1 cellular context compared by ENCODE assay signal in genomic region chr3:40382617-40382979, GRCh38.
TF ChIP-seq lines count a peak whose summit lies in the region.

No MANE protein-coding gene starts in this region.

TF ChIP-seq in HepG2, 621 proteins besides CTCF, POLR2A, EP300 and RAD21 (continued from another document):
- TF ChIP-seq ZNF720 (CRISPR knock-in tag; IDR thresholded peaks at IDR 0.05) = no peak
- TF ChIP-seq GMEB1 (CRISPR knock-in tag; IDR thresholded peaks at IDR 0.05; ENCODE audit: borderline replicate concordance) = no peak
- TF ChIP-seq ZNF839 (CRISPR knock-in tag; IDR thresholded peaks at IDR 0.05; ENCODE audit: borderline replicate concordance) = no peak
- TF ChIP-seq ZSCAN20 (CRISPR knock-in tag; IDR thresholded peaks at IDR 0.05; ENCODE audit: borderline replicate concordance) = no peak
- TF ChIP-seq MZF1 (CRISPR knock-in tag; IDR thresholded peaks at IDR 0.05; ENCODE audit: borderline replicate concordance) = no peak
- TF ChIP-seq, protein P1, sequence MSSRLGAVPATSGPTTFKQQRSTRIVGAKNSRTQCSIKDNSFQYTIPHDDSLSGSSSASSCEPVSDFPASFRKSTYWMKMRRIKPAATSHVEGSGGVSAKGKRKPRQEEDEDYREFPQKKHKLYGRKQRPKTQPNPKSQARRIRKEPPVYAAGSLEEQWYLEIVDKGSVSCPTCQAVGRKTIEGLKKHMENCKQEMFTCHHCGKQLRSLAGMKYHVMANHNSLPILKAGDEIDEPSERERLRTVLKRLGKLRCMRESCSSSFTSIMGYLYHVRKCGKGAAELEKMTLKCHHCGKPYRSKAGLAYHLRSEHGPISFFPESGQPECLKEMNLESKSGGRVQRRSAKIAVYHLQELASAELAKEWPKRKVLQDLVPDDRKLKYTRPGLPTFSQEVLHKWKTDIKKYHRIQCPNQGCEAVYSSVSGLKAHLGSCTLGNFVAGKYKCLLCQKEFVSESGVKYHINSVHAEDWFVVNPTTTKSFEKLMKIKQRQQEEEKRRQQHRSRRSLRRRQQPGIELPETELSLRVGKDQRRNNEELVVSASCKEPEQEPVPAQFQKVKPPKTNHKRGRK (CRISPR knock-in tag; IDR thresholded peaks at IDR 0.05) = no peak
- no peak for TF ChIP-seq ARNT (IDR thresholded peaks at IDR 0.05)
- TF ChIP-seq ZBTB21 (CRISPR knock-in tag; IDR thresholded peaks at IDR 0.05) = no peak
- no peak for TF ChIP-seq ZNF644 (CRISPR knock-in tag; IDR thresholded peaks at IDR 0.05; ENCODE audit: low read depth)
- TF ChIP-seq, protein P2, sequence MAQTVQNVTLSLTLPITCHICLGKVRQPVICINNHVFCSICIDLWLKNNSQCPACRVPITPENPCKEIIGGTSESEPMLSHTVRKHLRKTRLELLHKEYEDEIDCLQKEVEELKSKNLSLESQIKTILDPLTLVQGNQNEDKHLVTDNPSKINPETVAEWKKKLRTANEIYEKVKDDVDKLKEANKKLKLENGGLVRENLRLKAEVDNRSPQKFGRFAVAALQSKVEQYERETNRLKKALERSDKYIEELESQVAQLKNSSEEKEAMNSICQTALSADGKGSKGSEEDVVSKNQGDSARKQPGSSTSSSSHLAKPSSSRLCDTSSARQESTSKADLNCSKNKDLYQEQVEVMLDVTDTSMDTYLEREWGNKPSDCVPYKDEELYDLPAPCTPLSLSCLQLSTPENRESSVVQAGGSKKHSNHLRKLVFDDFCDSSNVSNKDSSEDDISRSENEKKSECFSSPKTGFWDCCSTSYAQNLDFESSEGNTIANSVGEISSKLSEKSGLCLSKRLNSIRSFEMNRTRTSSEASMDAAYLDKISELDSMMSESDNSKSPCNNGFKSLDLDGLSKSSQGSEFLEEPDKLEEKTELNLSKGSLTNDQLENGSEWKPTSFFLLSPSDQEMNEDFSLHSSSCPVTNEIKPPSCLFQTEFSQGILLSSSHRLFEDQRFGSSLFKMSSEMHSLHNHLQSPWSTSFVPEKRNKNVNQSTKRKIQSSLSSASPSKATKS (CRISPR knock-in tag; IDR thresholded peaks at IDR 0.05) = no peak
TF ChIP-seq in HepG2: peak in this region for 0.
